In the genomic region with DNA sequence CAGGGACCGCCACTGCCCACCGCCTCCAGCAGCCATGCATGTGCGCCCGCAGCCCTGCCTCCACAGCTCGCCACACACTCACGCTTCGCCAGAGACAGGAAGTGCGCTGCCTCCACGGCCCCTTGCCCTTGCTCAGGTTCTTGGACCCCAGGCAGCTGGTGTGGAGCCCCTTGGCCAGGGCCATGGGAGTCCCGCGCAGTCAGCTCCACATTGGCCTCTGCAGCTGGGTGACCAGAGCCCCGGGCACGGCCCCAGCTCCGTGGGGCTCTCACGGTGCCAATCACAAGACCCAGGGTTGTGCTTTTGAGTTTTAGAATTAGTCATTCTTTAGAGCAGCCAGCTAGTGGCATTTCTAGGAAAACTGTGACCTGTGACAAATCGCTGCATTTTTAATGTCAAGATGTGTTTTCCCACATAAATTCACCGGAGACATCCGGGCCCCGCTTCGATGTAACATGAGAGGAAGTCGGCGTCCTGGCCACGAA, we compare ENCODE assay signal across 1 cellular context.
TF ChIP-seq lines count a peak whose summit lies in the region.

No MANE protein-coding gene starts in this region.

TF ChIP-seq in GM23338, 12 proteins besides CTCF, POLR2A, EP300 and RAD21:
- TF ChIP-seq, protein P1, sequence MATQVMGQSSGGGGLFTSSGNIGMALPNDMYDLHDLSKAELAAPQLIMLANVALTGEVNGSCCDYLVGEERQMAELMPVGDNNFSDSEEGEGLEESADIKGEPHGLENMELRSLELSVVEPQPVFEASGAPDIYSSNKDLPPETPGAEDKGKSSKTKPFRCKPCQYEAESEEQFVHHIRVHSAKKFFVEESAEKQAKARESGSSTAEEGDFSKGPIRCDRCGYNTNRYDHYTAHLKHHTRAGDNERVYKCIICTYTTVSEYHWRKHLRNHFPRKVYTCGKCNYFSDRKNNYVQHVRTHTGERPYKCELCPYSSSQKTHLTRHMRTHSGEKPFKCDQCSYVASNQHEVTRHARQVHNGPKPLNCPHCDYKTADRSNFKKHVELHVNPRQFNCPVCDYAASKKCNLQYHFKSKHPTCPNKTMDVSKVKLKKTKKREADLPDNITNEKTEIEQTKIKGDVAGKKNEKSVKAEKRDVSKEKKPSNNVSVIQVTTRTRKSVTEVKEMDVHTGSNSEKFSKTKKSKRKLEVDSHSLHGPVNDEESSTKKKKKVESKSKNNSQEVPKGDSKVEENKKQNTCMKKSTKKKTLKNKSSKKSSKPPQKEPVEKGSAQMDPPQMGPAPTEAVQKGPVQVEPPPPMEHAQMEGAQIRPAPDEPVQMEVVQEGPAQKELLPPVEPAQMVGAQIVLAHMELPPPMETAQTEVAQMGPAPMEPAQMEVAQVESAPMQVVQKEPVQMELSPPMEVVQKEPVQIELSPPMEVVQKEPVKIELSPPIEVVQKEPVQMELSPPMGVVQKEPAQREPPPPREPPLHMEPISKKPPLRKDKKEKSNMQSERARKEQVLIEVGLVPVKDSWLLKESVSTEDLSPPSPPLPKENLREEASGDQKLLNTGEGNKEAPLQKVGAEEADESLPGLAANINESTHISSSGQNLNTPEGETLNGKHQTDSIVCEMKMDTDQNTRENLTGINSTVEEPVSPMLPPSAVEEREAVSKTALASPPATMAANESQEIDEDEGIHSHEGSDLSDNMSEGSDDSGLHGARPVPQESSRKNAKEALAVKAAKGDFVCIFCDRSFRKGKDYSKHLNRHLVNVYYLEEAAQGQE (IDR thresholded peaks at IDR 0.05; ENCODE audit: unreplicated experiment): no peak
- TF ChIP-seq CREB1 (CRISPR knock-in tag; IDR thresholded peaks at IDR 0.05; ENCODE audit: low read depth): no peak
- TF ChIP-seq ZNF114 (CRISPR knock-in tag; IDR thresholded peaks at IDR 0.05): no peak
- no peak for TF ChIP-seq ETS1 (IDR thresholded peaks at IDR 0.05)
- TF ChIP-seq EZH2phosphoT487 (IDR thresholded peaks at IDR 0.05; ENCODE audit: unreplicated experiment): no peak
- no peak for TF ChIP-seq NANOG (IDR thresholded peaks at IDR 0.05; ENCODE audit: borderline replicate concordance)
- TF ChIP-seq STAT1 (IDR thresholded peaks at IDR 0.05; ENCODE audit: unreplicated experiment): no peak
- TF ChIP-seq, protein P2, sequence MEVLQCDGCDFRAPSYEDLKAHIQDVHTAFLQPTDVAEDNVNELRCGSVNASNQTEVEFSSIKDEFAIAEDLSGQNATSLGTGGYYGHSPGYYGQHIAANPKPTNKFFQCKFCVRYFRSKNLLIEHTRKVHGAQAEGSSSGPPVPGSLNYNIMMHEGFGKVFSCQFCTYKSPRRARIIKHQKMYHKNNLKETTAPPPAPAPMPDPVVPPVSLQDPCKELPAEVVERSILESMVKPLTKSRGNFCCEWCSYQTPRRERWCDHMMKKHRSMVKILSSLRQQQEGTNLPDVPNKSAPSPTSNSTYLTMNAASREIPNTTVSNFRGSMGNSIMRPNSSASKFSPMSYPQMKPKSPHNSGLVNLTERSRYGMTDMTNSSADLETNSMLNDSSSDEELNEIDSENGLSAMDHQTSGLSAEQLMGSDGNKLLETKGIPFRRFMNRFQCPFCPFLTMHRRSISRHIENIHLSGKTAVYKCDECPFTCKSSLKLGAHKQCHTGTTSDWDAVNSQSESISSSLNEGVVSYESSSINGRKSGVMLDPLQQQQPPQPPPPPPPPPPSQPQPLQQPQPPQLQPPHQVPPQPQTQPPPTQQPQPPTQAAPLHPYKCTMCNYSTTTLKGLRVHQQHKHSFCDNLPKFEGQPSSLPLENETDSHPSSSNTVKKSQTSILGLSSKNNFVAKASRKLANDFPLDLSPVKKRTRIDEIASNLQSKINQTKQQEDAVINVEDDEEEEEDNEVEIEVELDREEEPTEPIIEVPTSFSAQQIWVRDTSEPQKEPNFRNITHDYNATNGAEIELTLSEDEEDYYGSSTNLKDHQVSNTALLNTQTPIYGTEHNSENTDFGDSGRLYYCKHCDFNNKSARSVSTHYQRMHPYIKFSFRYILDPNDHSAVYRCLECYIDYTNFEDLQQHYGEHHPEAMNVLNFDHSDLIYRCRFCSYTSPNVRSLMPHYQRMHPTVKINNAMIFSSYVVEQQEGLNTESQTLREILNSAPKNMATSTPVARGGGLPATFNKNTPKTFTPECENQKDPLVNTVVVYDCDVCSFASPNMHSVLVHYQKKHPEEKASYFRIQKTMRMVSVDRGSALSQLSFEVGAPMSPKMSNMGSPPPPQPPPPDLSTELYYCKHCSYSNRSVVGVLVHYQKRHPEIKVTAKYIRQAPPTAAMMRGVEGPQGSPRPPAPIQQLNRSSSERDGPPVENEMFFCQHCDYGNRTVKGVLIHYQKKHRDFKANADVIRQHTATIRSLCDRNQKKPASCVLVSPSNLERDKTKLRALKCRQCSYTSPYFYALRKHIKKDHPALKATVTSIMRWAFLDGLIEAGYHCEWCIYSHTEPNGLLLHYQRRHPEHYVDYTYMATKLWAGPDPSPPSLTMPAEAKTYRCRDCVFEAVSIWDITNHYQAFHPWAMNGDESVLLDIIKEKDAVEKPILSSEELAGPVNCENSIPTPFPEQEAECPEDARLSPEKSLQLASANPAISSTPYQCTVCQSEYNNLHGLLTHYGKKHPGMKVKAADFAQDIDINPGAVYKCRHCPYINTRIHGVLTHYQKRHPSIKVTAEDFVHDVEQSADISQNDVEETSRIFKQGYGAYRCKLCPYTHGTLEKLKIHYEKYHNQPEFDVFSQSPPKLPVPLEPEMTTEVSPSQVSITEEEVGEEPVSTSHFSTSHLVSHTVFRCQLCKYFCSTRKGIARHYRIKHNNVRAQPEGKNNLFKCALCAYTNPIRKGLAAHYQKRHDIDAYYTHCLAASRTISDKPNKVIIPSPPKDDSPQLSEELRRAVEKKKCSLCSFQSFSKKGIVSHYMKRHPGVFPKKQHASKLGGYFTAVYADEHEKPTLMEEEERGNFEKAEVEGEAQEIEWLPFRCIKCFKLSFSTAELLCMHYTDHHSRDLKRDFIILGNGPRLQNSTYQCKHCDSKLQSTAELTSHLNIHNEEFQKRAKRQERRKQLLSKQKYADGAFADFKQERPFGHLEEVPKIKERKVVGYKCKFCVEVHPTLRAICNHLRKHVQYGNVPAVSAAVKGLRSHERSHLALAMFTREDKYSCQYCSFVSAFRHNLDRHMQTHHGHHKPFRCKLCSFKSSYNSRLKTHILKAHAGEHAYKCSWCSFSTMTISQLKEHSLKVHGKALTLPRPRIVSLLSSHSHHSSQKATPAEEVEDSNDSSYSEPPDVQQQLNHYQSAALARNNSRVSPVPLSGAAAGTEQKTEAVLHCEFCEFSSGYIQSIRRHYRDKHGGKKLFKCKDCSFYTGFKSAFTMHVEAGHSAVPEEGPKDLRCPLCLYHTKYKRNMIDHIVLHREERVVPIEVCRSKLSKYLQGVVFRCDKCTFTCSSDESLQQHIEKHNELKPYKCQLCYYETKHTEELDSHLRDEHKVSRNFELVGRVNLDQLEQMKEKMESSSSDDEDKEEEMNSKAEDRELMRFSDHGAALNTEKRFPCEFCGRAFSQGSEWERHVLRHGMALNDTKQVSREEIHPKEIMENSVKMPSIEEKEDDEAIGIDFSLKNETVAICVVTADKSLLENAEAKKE (CRISPR knock-in tag; IDR thresholded peaks at IDR 0.05): no peak
- no peak for TF ChIP-seq ZNF331 (CRISPR knock-in tag; IDR thresholded peaks at IDR 0.05; ENCODE audit: low read depth)
- no peak for TF ChIP-seq JUNB (IDR thresholded peaks at IDR 0.05; ENCODE audit: unreplicated experiment)
- no peak for TF ChIP-seq EZH2 (IDR thresholded peaks at IDR 0.05; ENCODE audit: low read depth, unreplicated experiment)
- no peak for TF ChIP-seq POLR2AphosphoS5 (IDR thresholded peaks at IDR 0.05; ENCODE audit: low read depth)
